Comparison of ENCODE assay signal across 23 cellular contexts in genomic region chr6:15032015-15032414, GRCh38.
DNase-seq lines count a peak whose midpoint lies in the region; ATAC-seq, FAIRE-seq and TF ChIP-seq lines count a peak whose summit lies in the region.
"Had no signal": no experiment of that assay in that cellular context is flagged by ENCODE, and none has a peak within 500 bp of the region (broad histone marks: within the 10 kb centered on the region; RNA-seq: fewer than 3 reads in every experiment).

No MANE protein-coding gene starts in this region.

- H2AK5ac ChIP-seq in H1 (ENCODE audit: low read depth, low read length) = no peak overlapping the region

- H3K4me3 ChIP-seq in H1 (ENCODE audit: extremely low read depth in 1 of 4, insufficient read depth in 2 of 4, low read depth in 3 of 4, low read length in 4 of 4) (no peak overlapping the region), MG63 (no peak overlapping the region)
- H3K4me3 ChIP-seq: A549, BLaER1, GM23248 had no signal

- H3K9ac ChIP-seq in H1 (replicated peaks in 1 of 4; ENCODE audit: extremely low read depth in 1 of 4, low read depth in 3 of 4, low read length in 3 of 4) = no peak overlapping the region
- H3K9ac ChIP-seq: BLaER1, GM23248 had no signal

- TF ChIP-seq POLR2A in H1 (IDR thresholded peaks at IDR 0.05; ENCODE audit: control extremely low read depth in 1 of 2, low read depth in 2 of 2, low read length in 2 of 2) = no peak

- H3K4ac ChIP-seq in H1 (replicated peaks; ENCODE audit: insufficient read length, low read depth, low read length) = no peak overlapping the region

- no peak for TF ChIP-seq CTCF in H1 (IDR thresholded peaks at IDR 0.05; ENCODE audit: control extremely low read depth in 1 of 3, insufficient read depth in 1 of 3, low read depth in 1 of 3, low read length in 3 of 3)

- H3K4me1 ChIP-seq in H1 (replicated peaks in 1 of 4; ENCODE audit: control insufficient read depth in 3 of 4, insufficient read depth in 4 of 4, low read length in 3 of 4) = peaks cover 0 to 6% (median 3%) of the 10 kb centered on the region in 4 experiments; a peak in 4 of 7 replicates

- H4K5ac ChIP-seq in H1 (ENCODE audit: insufficient read length, low read depth, low read length) = no peak overlapping the region

- WGBS in H1 (ENCODE audit: extremely low coverage in 1 of 2, insufficient coverage in 1 of 2, insufficient read length in 1 of 2, insufficient replicate concordance in 2 of 2, low coverage in 1 of 2, low lambda C conversion rate in 2 of 2, missing lambda C conversion rate in 1 of 2), 2 experiments = 84% methylated on average over 2 of the region's 2 CpGs; no CpG with 5 or more reads in 1 of the 2 experiments

- no peak overlapping the region for H2AFZ ChIP-seq in H1 (ENCODE audit: low read length)
- H2AFZ ChIP-seq: GM23248 had no signal

- no peaks in the 10 kb centered on the region for H3K79me2 ChIP-seq in H1 (ENCODE audit: control insufficient read depth in 1 of 2, insufficient read depth in 2 of 2, low read length in 2 of 2)

- no peak for TF ChIP-seq RAD21 in H1 (IDR thresholded peaks at IDR 0.05 in 1 of 2, conservative IDR thresholded peaks at IDR 0.05 in 1 of 2; ENCODE audit: low read depth in 2 of 2, low read length in 2 of 2)

- H2BK20ac ChIP-seq in H1 (ENCODE audit: low read length) = peak overlapping the region; percentile 84; the same call in 1 of the 2 replicates

- no peak overlapping the region for H4K8ac ChIP-seq in H1 (ENCODE audit: extremely low read depth, insufficient read depth, low read length)

- H3K27ac Mint-ChIP-seq in activated CD4-positive, alpha-beta T cell treated with anti-CD3 and anti-CD28 coated beads for 36 hours = no peak overlapping the region
- H3K27ac Mint-ChIP-seq in activated T-cell treated with anti-CD3 and anti-CD28 coated beads, Interleukin-2, amount 50 U/mL, for 72 hours = no peak overlapping the region
- peak overlapping the region; percentile 18 for H3K27ac Mint-ChIP-seq in stimulated activated naive CD8-positive, alpha-beta T cell treated with anti-CD3 and anti-CD28 coated beads, Interleukin-15, Interleukin-2, amounts not matched to agents 100 ng/mL and 50 ng/mL, for 24 hours
- H3K27ac Mint-ChIP-seq: CD14-positive monocyte; CD4-positive, alpha-beta memory T cell; HFFc6 had no signal

- H3K36me3 ChIP-seq in H1 (ENCODE audit: control insufficient read depth in 2 of 4, insufficient read depth in 4 of 4, low read length in 3 of 4) (no peaks in the 10 kb centered on the region), MG63 (no peaks in the 10 kb centered on the region)
- H3K36me3 ChIP-seq: BLaER1 had no signal

- no peak overlapping the region for H3K23ac ChIP-seq in H1 (ENCODE audit: insufficient read length)

- no peak overlapping the region for H3K27ac ChIP-seq in H1 (ENCODE audit: low read depth, low read length)
- H3K27ac ChIP-seq: 22Rv1, A549, BLaER1, GM23248 had no signal

- H3K23me2 ChIP-seq in H1 (ENCODE audit: low read depth, low read length) = no peaks in the 10 kb centered on the region; the same call in 1 of the 2 replicates

- ATAC-seq in activated CD4-positive, alpha-beta T cell treated with anti-CD3 and anti-CD28 coated beads for 36 hours = peak; percentile 70
- ATAC-seq in activated T-cell treated with anti-CD3 and anti-CD28 coated beads, Interleukin-2, amount 50 U/mL, for 72 hours (replicated peaks in 1 of 2) = peak; percentile 28 to 47
- ATAC-seq: A549 had no signal

- DNase-seq in activated CD4-positive, alpha-beta T cell treated with anti-CD3 and anti-CD28 coated beads for 36 hours = no peak
- no peak for DNase-seq in activated CD4-positive, alpha-beta T cell treated with anti-CD3 and anti-CD28 coated beads for 4 hours
- DNase-seq in activated T-cell treated with anti-CD3 and anti-CD28 coated beads, Interleukin-2, amount 50 U/mL, for 72 hours = no peak
- DNase-seq in activated T-cell treated with anti-CD3 and anti-CD28 coated beads for 4 hours (no peak), H1 (ENCODE audit: low read depth in 1 of 2, low spot score in 2 of 2) (no peak), NCI-H524 treated with DMSO at 0.1 percent for 48 hours (lab: John Stamatoyannopoulos, UW) (no peak), MG63 (no peak)
- DNase-seq: CD4-positive, alpha-beta memory T cell; DMS153; DMS79; GDM1; GM23248; HCEC 1CT; HFFc6 had no signal

- intact Hi-C loops in activated CD4-positive, alpha-beta T cell treated with anti-CD3 and anti-CD28 coated beads for 36 hours (cut with DNase I, micrococcal nuclease) = no loop called here

- H2BK15ac ChIP-seq in H1 (ENCODE audit: low read length) = no peak overlapping the region

- H3K4me3 Mint-ChIP-seq in activated CD4-positive, alpha-beta T cell treated with anti-CD3 and anti-CD28 coated beads for 36 hours = no peak overlapping the region
- H3K4me3 Mint-ChIP-seq in activated T-cell treated with anti-CD3 and anti-CD28 coated beads, Interleukin-2, amount 50 U/mL, for 72 hours = peak overlapping the region in 1 of 2 donors; percentile 69
- no peak overlapping the region for H3K4me3 Mint-ChIP-seq in stimulated activated naive CD8-positive, alpha-beta T cell treated with anti-CD3 and anti-CD28 coated beads, Interleukin-15, Interleukin-2, amounts not matched to agents 100 ng/mL and 50 ng/mL, for 24 hours
- H3K4me3 Mint-ChIP-seq: CD14-positive monocyte; CD4-positive, alpha-beta memory T cell; HFFc6 had no signal

- no peak overlapping the region for H2BK5ac ChIP-seq in H1 (ENCODE audit: low read depth, low read length)

- H3K56ac ChIP-seq in H1 (replicated peaks; ENCODE audit: insufficient read length, low read depth, low read length) = no peak overlapping the region

- peaks cover 13% of the 10 kb centered on the region for H3K9me3 Mint-ChIP-seq in activated CD4-positive, alpha-beta T cell treated with anti-CD3 and anti-CD28 coated beads for 36 hours (ENCODE audit: low read depth)
- H3K9me3 Mint-ChIP-seq in activated T-cell treated with anti-CD3 and anti-CD28 coated beads, Interleukin-2, amount 50 U/mL, for 72 hours = peaks cover 3 to 7% of the 10 kb centered on the region in 2 donors
- peaks cover 4% of the 10 kb centered on the region for H3K9me3 Mint-ChIP-seq in stimulated activated naive CD8-positive, alpha-beta T cell treated with anti-CD3 and anti-CD28 coated beads, Interleukin-15, Interleukin-2, amounts not matched to agents 100 ng/mL and 50 ng/mL, for 24 hours

- H4K20me1 ChIP-seq in H1 (replicated peaks in 1 of 2; ENCODE audit: control insufficient read depth in 1 of 2, insufficient read depth in 2 of 2, low read length in 2 of 2) = no peaks in the 10 kb centered on the region
- H4K20me1 ChIP-seq: BLaER1 had no signal

- no peak overlapping the region for H3K14ac ChIP-seq in H1 (ENCODE audit: insufficient read length)

- no peak overlapping the region for H2BK12ac ChIP-seq in H1 (ENCODE audit: low read depth, low read length)

- H3K27me3 ChIP-seq in H1 (replicated peaks in 1 of 4; ENCODE audit: control insufficient read depth in 3 of 4, extremely low read depth in 1 of 4, insufficient read depth in 3 of 4, low read length in 3 of 4) (no peaks in the 10 kb centered on the region), MG63 (no peaks in the 10 kb centered on the region; the same call in 1 of the 2 replicates)
- H3K27me3 ChIP-seq: BLaER1 had no signal

- TF ChIP-seq EP300 in H1 (IDR thresholded peaks at IDR 0.05; ENCODE audit: borderline replicate concordance in 1 of 2, low read depth in 2 of 2, low read length in 2 of 2) = no peak

- H4K91ac ChIP-seq in H1 (replicated peaks; ENCODE audit: insufficient read length, low read length) = no peak overlapping the region

- no peaks in the 10 kb centered on the region for H3K27me3 Mint-ChIP-seq in activated CD4-positive, alpha-beta T cell treated with anti-CD3 and anti-CD28 coated beads for 36 hours
- no peaks in the 10 kb centered on the region for H3K27me3 Mint-ChIP-seq in activated T-cell treated with anti-CD3 and anti-CD28 coated beads, Interleukin-2, amount 50 U/mL, for 72 hours (ENCODE audit: low read depth)
- H3K27me3 Mint-ChIP-seq in stimulated activated naive CD8-positive, alpha-beta T cell treated with anti-CD3 and anti-CD28 coated beads, Interleukin-15, Interleukin-2, amounts not matched to agents 100 ng/mL and 50 ng/mL, for 24 hours = peaks cover 4% of the 10 kb centered on the region
- H3K27me3 Mint-ChIP-seq: CD4-positive, alpha-beta memory T cell had no signal

- H3K4me2 ChIP-seq in H1 (ENCODE audit: insufficient read depth in 1 of 2, low read depth in 2 of 2, low read length in 2 of 2) = no peak overlapping the region
- H3K4me2 ChIP-seq: A549, BLaER1 had no signal

- CTCF ChIA-PET in activated CD4-positive, alpha-beta T cell treated with anti-CD3 and anti-CD28 coated beads for 36 hours (lab: Charles Lee) = no interaction called here
- CTCF ChIA-PET in H1 (lab: Charles Lee; ENCODE audit: partially characterized antibody) = no interaction called here

- POLR2A ChIA-PET in activated CD4-positive, alpha-beta T cell treated with anti-CD3 and anti-CD28 coated beads for 36 hours (lab: Charles Lee) = no interaction called here
- POLR2A ChIA-PET in H1 (lab: Charles Lee; ENCODE audit: partially characterized antibody) = no interaction called here

- no peak overlapping the region for H2BK120ac ChIP-seq in H1 (replicated peaks; ENCODE audit: low read depth, low read length)

- no peaks in the 10 kb centered on the region for H3K79me1 ChIP-seq in H1 (ENCODE audit: low read depth, low read length)

- H3K18ac ChIP-seq in H1 (ENCODE audit: extremely low read depth, low read length) = no peak overlapping the region; the same call in 1 of the 2 replicates

- no peaks in the 10 kb centered on the region for H3K9me3 ChIP-seq in H1 (ENCODE audit: insufficient read depth in 2 of 2, low read depth in 1 of 2, low read length in 1 of 2)
- peaks cover 6% of the 10 kb centered on the region; the same call in 1 of the 2 replicates for H3K9me3 ChIP-seq in MG63
- H3K9me3 ChIP-seq: A549 had no signal

- FAIRE-seq in H1 (lab: Jason Lieb, UNC) = no peak
- FAIRE-seq: A549, GM12892, GM18507, H54, HTR-8/SVneo had no signal

- H3K36me3 Mint-ChIP-seq in activated CD4-positive, alpha-beta T cell treated with anti-CD3 and anti-CD28 coated beads for 36 hours (ENCODE audit: low read depth) = peaks cover 4% of the 10 kb centered on the region
- peaks cover 2 to 9% of the 10 kb centered on the region in 2 donors for H3K36me3 Mint-ChIP-seq in activated T-cell treated with anti-CD3 and anti-CD28 coated beads, Interleukin-2, amount 50 U/mL, for 72 hours (ENCODE audit: insufficient read depth in 2 of 2)
- peaks cover 4% of the 10 kb centered on the region for H3K36me3 Mint-ChIP-seq in stimulated activated naive CD8-positive, alpha-beta T cell treated with anti-CD3 and anti-CD28 coated beads, Interleukin-15, Interleukin-2, amounts not matched to agents 100 ng/mL and 50 ng/mL, for 24 hours (ENCODE audit: low read depth)
- H3K36me3 Mint-ChIP-seq: CD14-positive monocyte; CD4-positive, alpha-beta memory T cell had no signal

- peaks cover 27% of the 10 kb centered on the region for H3K4me1 Mint-ChIP-seq in activated CD4-positive, alpha-beta T cell treated with anti-CD3 and anti-CD28 coated beads for 36 hours
- peaks cover 40% of the 10 kb centered on the region for H3K4me1 Mint-ChIP-seq in activated T-cell treated with anti-CD3 and anti-CD28 coated beads, Interleukin-2, amount 50 U/mL, for 72 hours (ENCODE audit: low read depth)
- H3K4me1 Mint-ChIP-seq in stimulated activated naive CD8-positive, alpha-beta T cell treated with anti-CD3 and anti-CD28 coated beads, Interleukin-15, Interleukin-2, amounts not matched to agents 100 ng/mL and 50 ng/mL, for 24 hours (ENCODE audit: low read depth) = peaks cover 30% of the 10 kb centered on the region
